In the genomic region with DNA sequence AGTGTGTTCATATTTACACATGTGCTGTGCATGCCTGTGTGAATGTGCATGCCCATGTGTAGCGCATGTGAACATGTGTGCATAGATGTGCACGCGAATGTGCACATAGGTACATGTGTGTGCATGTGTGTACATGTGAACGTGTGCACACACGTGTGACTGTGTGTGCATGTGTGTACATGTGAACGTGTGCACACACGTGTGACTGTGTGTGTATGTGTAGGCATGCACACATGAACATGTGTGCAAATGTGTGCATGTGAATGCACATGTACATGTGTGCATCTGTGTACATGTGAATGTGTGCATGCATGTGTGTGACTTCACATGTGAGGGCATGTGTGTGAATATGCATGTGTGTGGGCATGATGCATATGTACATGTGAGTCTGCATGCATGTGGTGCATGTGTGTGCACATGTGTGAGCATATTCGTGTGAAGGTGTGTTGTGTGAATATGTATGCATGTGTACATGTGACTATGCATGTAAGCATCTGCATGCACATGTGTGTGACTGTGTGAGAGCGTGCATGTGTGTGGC, we compare ENCODE assay signal across 19 cellular contexts.
DNase-seq lines count a peak whose midpoint lies in the region; ATAC-seq, FAIRE-seq and TF ChIP-seq lines count a peak whose summit lies in the region.
"Had no signal": no experiment of that assay in that cellular context is flagged by ENCODE, and none has a peak within 500 bp of the region (broad histone marks: within the 10 kb centered on the region; RNA-seq: fewer than 3 reads in every experiment).

No MANE protein-coding gene starts in this region.

- no peaks in the 10 kb centered on the region for H4K20me1 ChIP-seq in H1 (replicated peaks in 1 of 2; ENCODE audit: control insufficient read depth in 1 of 2, insufficient read depth in 2 of 2, low read length in 2 of 2)

- no peak overlapping the region for H2BK120ac ChIP-seq in H1 (replicated peaks; ENCODE audit: low read depth, low read length)
- no peak overlapping the region for H2BK120ac ChIP-seq in trophoblast cell (ENCODE audit: insufficient read depth, low read length, poor library complexity)

- no peak for DNase-seq in D721Med (ENCODE audit: insufficient read length, low spot score)
- no peak for DNase-seq in HTR-8/SVneo (ENCODE audit: insufficient read length, low spot score)
- DNase-seq in H1 (ENCODE audit: low read depth in 1 of 2, low spot score in 2 of 2): peak in 1 of 2 experiments; percentile 32
- DNase-seq in trophoblast cell: no peak
- DNase-seq: BE2C, DMS79, H7, HFFc6, Kasumi-1, NCI-H1694, NCI-H2081, NCI-H2171 treated with DMSO at 0.1 percent for 48 hours, NCI-H526 had no signal

- 92% methylated on average over 9 of the region's 9 CpGs; no CpG with 5 or more reads in 1 of the 2 experiments for WGBS in H1 (ENCODE audit: extremely low coverage in 1 of 2, insufficient coverage in 1 of 2, insufficient read length in 1 of 2, insufficient replicate concordance in 2 of 2, low coverage in 1 of 2, low lambda C conversion rate in 2 of 2, missing lambda C conversion rate in 1 of 2), 2 experiments
- no CpG with 5 or more reads among the region's 9 CpGs for WGBS in trophoblast cell (ENCODE audit: extremely low coverage, insufficient coverage, insufficient read length)

- H3K4me3 ChIP-seq in H1 (ENCODE audit: extremely low read depth in 1 of 4, insufficient read depth in 2 of 4, low read depth in 3 of 4, low read length in 4 of 4) (no peak overlapping the region), trophoblast cell (ENCODE audit: low read depth, low read length) (peak overlapping the region; percentile 11)
- H3K4me3 ChIP-seq: A549, Peyer's patch had no signal

- H2BK12ac ChIP-seq in H1 (ENCODE audit: low read depth, low read length): no peak overlapping the region
- H2BK12ac ChIP-seq in trophoblast cell (ENCODE audit: low read length): no peak overlapping the region

- peak; percentile 98 for FAIRE-seq in D721Med (lab: Jason Lieb, UNC)
- peak; percentile 92 for FAIRE-seq in HTR-8/SVneo (lab: Jason Lieb, UNC)
- FAIRE-seq in H1 (lab: Jason Lieb, UNC): no peak
- FAIRE-seq: A549 had no signal

- H3K4ac ChIP-seq in H1 (replicated peaks; ENCODE audit: insufficient read length, low read depth, low read length) (peak overlapping the region; percentile 27), trophoblast cell (ENCODE audit: low read depth, low read length) (no peak overlapping the region)

- no peaks in the 10 kb centered on the region for H3K36me3 ChIP-seq in H1 (ENCODE audit: control insufficient read depth in 2 of 4, insufficient read depth in 4 of 4, low read length in 3 of 4)
- no peaks in the 10 kb centered on the region for H3K36me3 ChIP-seq in trophoblast cell (ENCODE audit: control insufficient read depth in 1 of 2, insufficient read depth in 2 of 2, low read length in 2 of 2)
- H3K36me3 ChIP-seq: BE2C, Peyer's patch had no signal

- H2AFZ ChIP-seq in H1 (ENCODE audit: low read length) (no peak overlapping the region), trophoblast cell (ENCODE audit: insufficient read depth, low read length, poor library complexity) (no peak overlapping the region)

- no peak overlapping the region for H2BK20ac ChIP-seq in H1 (ENCODE audit: low read length)

- POLR2A ChIA-PET in H1 (lab: Charles Lee; ENCODE audit: partially characterized antibody): no interaction called here

- no peak for TF ChIP-seq EP300 in H1 (IDR thresholded peaks at IDR 0.05; ENCODE audit: borderline replicate concordance in 1 of 2, low read depth in 2 of 2, low read length in 2 of 2)

- H3K79me1 ChIP-seq in H1 (ENCODE audit: low read depth, low read length): no peaks in the 10 kb centered on the region
- no peaks in the 10 kb centered on the region for H3K79me1 ChIP-seq in trophoblast cell (ENCODE audit: low read length)

- no peak overlapping the region for H4K5ac ChIP-seq in H1 (ENCODE audit: insufficient read length, low read depth, low read length)

- ATAC-seq in HG03135 (IDR thresholded peaks at IDR 0.05; ENCODE audit: unreplicated experiment): no peak
- no peak for ATAC-seq in HG02970 (IDR thresholded peaks at IDR 0.05; ENCODE audit: low FRiP score, unreplicated experiment)
- no peak for ATAC-seq in HG03571 (IDR thresholded peaks at IDR 0.05; ENCODE audit: unreplicated experiment)
- ATAC-seq: A549, SK-N-SH treated with all-trans-retinoic acid at 6 μM for 48 hours had no signal

- H4K91ac ChIP-seq in H1 (replicated peaks; ENCODE audit: insufficient read length, low read length): no peak overlapping the region
- H4K91ac ChIP-seq in trophoblast cell (ENCODE audit: low read depth, low read length): no peak overlapping the region

- H3K9me3 ChIP-seq in H1 (ENCODE audit: insufficient read depth in 2 of 2, low read depth in 1 of 2, low read length in 1 of 2) (peaks cover 10 to 12% of the 10 kb centered on the region in 2 experiments; a peak in 3 of 4 replicates), trophoblast cell (ENCODE audit: insufficient read depth, low read depth, low read length) (peaks cover 11% of the 10 kb centered on the region)
- H3K9me3 ChIP-seq: A549, BE2C, Peyer's patch had no signal

- no peaks in the 10 kb centered on the region for H3K79me2 ChIP-seq in H1 (ENCODE audit: control insufficient read depth in 1 of 2, insufficient read depth in 2 of 2, low read length in 2 of 2)
- no peaks in the 10 kb centered on the region for H3K79me2 ChIP-seq in trophoblast cell (ENCODE audit: control insufficient read depth, insufficient read depth, low read length, poor library complexity)

- H3K27me3 ChIP-seq in H1 (replicated peaks in 1 of 4; ENCODE audit: control insufficient read depth in 3 of 4, extremely low read depth in 1 of 4, insufficient read depth in 3 of 4, low read length in 3 of 4) (no peaks in the 10 kb centered on the region), trophoblast cell (ENCODE audit: insufficient read depth, low read length) (no peaks in the 10 kb centered on the region)
- H3K27me3 ChIP-seq: BE2C, Peyer's patch had no signal

- H2BK5ac ChIP-seq in H1 (ENCODE audit: low read depth, low read length) (no peak overlapping the region), trophoblast cell (ENCODE audit: low read depth, low read length, poor library complexity) (no peak overlapping the region)

- no peaks in the 10 kb centered on the region for H3K23me2 ChIP-seq in H1 (ENCODE audit: low read depth, low read length)

- H3K27ac ChIP-seq in H1 (ENCODE audit: low read depth, low read length) (no peak overlapping the region), trophoblast cell (ENCODE audit: low read depth, low read length) (no peak overlapping the region)
- H3K27ac ChIP-seq: A549, Peyer's patch had no signal

- no peak overlapping the region for H3K23ac ChIP-seq in H1 (ENCODE audit: insufficient read length)
- H3K23ac ChIP-seq in trophoblast cell (ENCODE audit: low read length): no peak overlapping the region

- no peak overlapping the region for H3K56ac ChIP-seq in H1 (replicated peaks; ENCODE audit: insufficient read length, low read depth, low read length)

- H3K18ac ChIP-seq in H1 (ENCODE audit: extremely low read depth, low read length) (no peak overlapping the region), trophoblast cell (ENCODE audit: low read length) (no peak overlapping the region)

- H4K8ac ChIP-seq in H1 (ENCODE audit: extremely low read depth, insufficient read depth, low read length) (no peak overlapping the region), trophoblast cell (ENCODE audit: low read depth, low read length) (no peak overlapping the region)

- H4K12ac ChIP-seq in trophoblast cell (ENCODE audit: low read depth, low read length): no peak overlapping the region

- TF ChIP-seq CTCF in D721Med (IDR thresholded peaks at IDR 0.05; ENCODE audit: insufficient read depth, missing control alignments) (no peak), H1 (IDR thresholded peaks at IDR 0.05; ENCODE audit: control extremely low read depth in 1 of 3, insufficient read depth in 1 of 3, low read depth in 1 of 3, low read length in 3 of 3) (no peak)

- no peak overlapping the region for H3K14ac ChIP-seq in H1 (ENCODE audit: insufficient read length)
- no peak overlapping the region for H3K14ac ChIP-seq in trophoblast cell (ENCODE audit: low read length)

- H3K4me1 ChIP-seq in H1 (replicated peaks in 1 of 4; ENCODE audit: control insufficient read depth in 3 of 4, insufficient read depth in 4 of 4, low read length in 3 of 4) (no peaks in the 10 kb centered on the region; a peak in 2 of 7 replicates), trophoblast cell (ENCODE audit: control insufficient read depth in 1 of 2, insufficient read depth in 2 of 2, low read length in 2 of 2) (no peaks in the 10 kb centered on the region)
- H3K4me1 ChIP-seq: A549, BE2C, Peyer's patch had no signal

- H2BK15ac ChIP-seq in H1 (ENCODE audit: low read length): no peak overlapping the region

- H2AK5ac ChIP-seq in H1 (ENCODE audit: low read depth, low read length) (no peak overlapping the region), trophoblast cell (ENCODE audit: low read length) (no peak overlapping the region)

- H3K4me2 ChIP-seq in H1 (ENCODE audit: insufficient read depth in 1 of 2, low read depth in 2 of 2, low read length in 2 of 2) (no peak overlapping the region), trophoblast cell (ENCODE audit: low read length) (no peak overlapping the region)
- H3K4me2 ChIP-seq: A549 had no signal

- CTCF ChIA-PET in H1 (lab: Charles Lee; ENCODE audit: partially characterized antibody): no interaction called here

- TF ChIP-seq RAD21 in H1 (IDR thresholded peaks at IDR 0.05 in 1 of 2, conservative IDR thresholded peaks at IDR 0.05 in 1 of 2; ENCODE audit: low read depth in 2 of 2, low read length in 2 of 2): no peak

- no peak for TF ChIP-seq POLR2A in H1 (IDR thresholded peaks at IDR 0.05; ENCODE audit: control extremely low read depth in 1 of 2, low read depth in 2 of 2, low read length in 2 of 2)

- H3K9ac ChIP-seq in H1 (replicated peaks in 1 of 4; ENCODE audit: extremely low read depth in 1 of 4, low read depth in 3 of 4, low read length in 3 of 4): no peak overlapping the region
- no peak overlapping the region for H3K9ac ChIP-seq in trophoblast cell (ENCODE audit: low read length)

TF ChIP-seq in H1, 55 proteins besides CTCF, POLR2A, EP300 and RAD21 (continues in another document):
- TF ChIP-seq SRF (IDR thresholded peaks at IDR 0.05; ENCODE audit: low read depth, low read length): no peak
- no peak for TF ChIP-seq KDM5A (IDR thresholded peaks at IDR 0.05; ENCODE audit: low read length)
- TF ChIP-seq JUN (IDR thresholded peaks at IDR 0.05; ENCODE audit: low read depth, low read length): no peak
- TF ChIP-seq TEAD4 (IDR thresholded peaks at IDR 0.05; ENCODE audit: low read depth, low read length): no peak
- TF ChIP-seq, protein P1, sequence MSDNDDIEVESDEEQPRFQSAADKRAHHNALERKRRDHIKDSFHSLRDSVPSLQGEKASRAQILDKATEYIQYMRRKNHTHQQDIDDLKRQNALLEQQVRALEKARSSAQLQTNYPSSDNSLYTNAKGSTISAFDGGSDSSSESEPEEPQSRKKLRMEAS (IDR thresholded peaks at IDR 0.05): no peak
- no peak for TF ChIP-seq NANOG (IDR thresholded peaks at IDR 0.05; ENCODE audit: insufficient read depth, low read depth, low read length, poor library complexity, severe bottlenecking)
- TF ChIP-seq SIRT6 (IDR thresholded peaks at IDR 0.05; ENCODE audit: low read length): no peak
